Comparison of ENCODE assay signal across 32 cellular contexts in the genomic region with DNA sequence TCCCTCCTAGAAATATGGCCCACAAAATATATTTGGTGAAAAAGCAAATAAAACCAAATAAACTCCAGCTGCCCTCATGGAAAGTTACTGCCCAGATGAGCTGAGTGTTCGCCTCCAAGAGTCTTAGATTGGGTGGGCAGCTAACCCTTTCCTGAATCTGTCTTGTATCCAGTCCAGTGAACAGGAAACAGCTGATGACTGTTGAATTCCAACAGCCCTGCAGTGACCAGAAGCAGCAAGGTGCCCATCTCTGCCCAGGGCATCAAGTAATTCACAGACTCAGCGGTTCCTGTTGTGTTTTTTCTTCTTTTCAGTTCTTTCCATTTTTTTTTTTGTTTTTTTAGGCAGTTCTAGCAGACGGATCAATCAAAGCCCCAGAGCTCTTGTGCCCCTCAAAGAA.
"Had no signal": no experiment of that assay in that cellular context is flagged by ENCODE, and none has a peak within 500 bp of the region (broad histone marks: within the 10 kb centered on the region; RNA-seq: fewer than 3 reads in every experiment).

No MANE protein-coding gene starts in this region.

- H3K9me3 ChIP-seq: adrenal gland, body of pancreas had no signal

- H3K36me3 ChIP-seq: adrenal gland, esophagus muscularis mucosa, gastroesophageal sphincter had no signal

- H3K4me1 Mint-ChIP-seq: activated CD4-positive, alpha-beta T cell treated with anti-CD3 and anti-CD28 coated beads, Interleukin-2, amount 10 ng/mL, durations not matched to agents 7 days and 5 days; activated naive CD4-positive, alpha-beta T cell treated with anti-CD3 and anti-CD28 coated beads, Interleukin-2, amount 50 U/mL, for 24 hours; activated naive CD8-positive, alpha-beta T cell treated with anti-CD3 and anti-CD28 coated beads for 36 hours; activated naive CD8-positive, alpha-beta T cell treated with anti-CD3 and anti-CD28 coated beads, Interleukin-2, amount 50 U/mL, for 24 hours; endodermal cell had no signal

- H3K4me3 Mint-ChIP-seq: activated CD4-positive, alpha-beta T cell treated with anti-CD3 and anti-CD28 coated beads, Interleukin-2, amount 10 ng/mL, durations not matched to agents 7 days and 5 days; activated CD8-positive, alpha-beta T cell treated with anti-CD3 and anti-CD28 coated beads for 36 hours; activated naive CD4-positive, alpha-beta T cell treated with anti-CD3 and anti-CD28 coated beads for 36 hours; activated naive CD4-positive, alpha-beta T cell treated with anti-CD3 and anti-CD28 coated beads, Interleukin-2, amount 50 U/mL, for 24 hours; activated naive CD8-positive, alpha-beta T cell treated with anti-CD3 and anti-CD28 coated beads for 36 hours; activated naive CD8-positive, alpha-beta T cell treated with anti-CD3 and anti-CD28 coated beads, Interleukin-2, amount 50 U/mL, for 24 hours; activated T-helper 1 cell treated with anti-CD3 and anti-CD28 coated beads, Interleukin-12 subunit alpha, Interleukin-12 subunit beta, Interleukin-2, Interleukin-4 antibody, amounts not matched to agents 30 ng/mL and 10 ng/mL and 1 ng/mL, durations not matched to agents 14 hours and 24 hours and 36 hours; endodermal cell; WTC11 had no signal

- DNase-seq: activated CD4-positive, alpha-beta T cell treated with anti-CD3 and anti-CD28 coated beads for 1 hour; activated CD4-positive, alpha-beta T cell treated with anti-CD3 and anti-CD28 coated beads for 4 hours; activated CD4-positive, alpha-beta T cell treated with anti-CD3 and anti-CD28 coated beads, Interleukin-2, amount 10 ng/mL, durations not matched to agents 7 days and 5 days; activated CD4-positive, alpha-beta T cell treated with anti-CD3 and anti-CD28 coated beads, Interleukin-2, amount 50 U/mL, for 48 hours; activated CD8-positive, alpha-beta memory T cell treated with anti-CD3 and anti-CD28 coated beads for 24 hours; activated CD8-positive, alpha-beta memory T cell treated with anti-CD3 and anti-CD28 coated beads, Interleukin-2, amount 50 U/mL, for 4 hours; activated CD8-positive, alpha-beta T cell treated with anti-CD3 and anti-CD28 coated beads for 36 hours; activated effector memory CD4-positive, alpha-beta T cell treated with anti-CD3 and anti-CD28 coated beads, Interleukin-2, amount 50 U/mL, for 16 hours; activated naive CD4-positive, alpha-beta T cell treated with anti-CD3 and anti-CD28 coated beads for 36 hours; activated naive CD8-positive, alpha-beta T cell treated with anti-CD3 and anti-CD28 coated beads for 36 hours; activated naive CD8-positive, alpha-beta T cell treated with anti-CD3 and anti-CD28 coated beads, Interleukin-2, amount 50 U/mL, for 24 hours; activated T-cell treated with anti-CD3 and anti-CD28 coated beads, Interleukin-2, amount 50 U/mL, for 1 hour; activated T-cell treated with anti-CD3 and anti-CD28 coated beads, Interleukin-2, amount 50 U/mL, for 48 hours; adrenal gland; amygdala; aorta; body of pancreas; caudate nucleus; dorsolateral prefrontal cortex; effector memory CD4-positive, alpha-beta T cell; endodermal cell; erythroblast; foreskin melanocyte; head of caudate nucleus; T-helper 2 cell had no signal

- H3K27me3 ChIP-seq: adrenal gland, body of pancreas, dorsolateral prefrontal cortex, esophagus muscularis mucosa, gastroesophageal sphincter had no signal

- H3K36me3 Mint-ChIP-seq: activated naive CD4-positive, alpha-beta T cell treated with anti-CD3 and anti-CD28 coated beads, Interleukin-2, amount 50 U/mL, for 24 hours; activated naive CD8-positive, alpha-beta T cell treated with anti-CD3 and anti-CD28 coated beads for 36 hours; WTC11 had no signal

- ATAC-seq: activated CD8-positive, alpha-beta T cell treated with anti-CD3 and anti-CD28 coated beads for 36 hours; activated naive CD8-positive, alpha-beta T cell treated with anti-CD3 and anti-CD28 coated beads, Interleukin-2, amount 50 U/mL, for 24 hours; body of pancreas; gastroesophageal sphincter; WTC11 had no signal

- H3K4me3 ChIP-seq: adrenal gland, body of pancreas, dorsolateral prefrontal cortex, esophagus muscularis mucosa, gastroesophageal sphincter had no signal

- H3K27me3 Mint-ChIP-seq: activated CD4-positive, alpha-beta T cell treated with anti-CD3 and anti-CD28 coated beads, Interleukin-2, amount 10 ng/mL, durations not matched to agents 7 days and 5 days; activated CD8-positive, alpha-beta T cell treated with anti-CD3 and anti-CD28 coated beads for 36 hours; activated naive CD4-positive, alpha-beta T cell treated with anti-CD3 and anti-CD28 coated beads, Interleukin-2, amount 50 U/mL, for 24 hours; activated naive CD8-positive, alpha-beta T cell treated with anti-CD3 and anti-CD28 coated beads for 36 hours; activated naive CD8-positive, alpha-beta T cell treated with anti-CD3 and anti-CD28 coated beads, Interleukin-2, amount 50 U/mL, for 24 hours had no signal

- H3K27ac ChIP-seq: adrenal gland, body of pancreas, dorsolateral prefrontal cortex, esophagus muscularis mucosa, gastroesophageal sphincter had no signal

- H3K4me1 ChIP-seq: adrenal gland, body of pancreas, gastroesophageal sphincter had no signal

- H3K9me3 Mint-ChIP-seq: activated CD4-positive, alpha-beta T cell treated with anti-CD3 and anti-CD28 coated beads, Interleukin-2, amount 10 ng/mL, durations not matched to agents 7 days and 5 days; activated CD8-positive, alpha-beta T cell treated with anti-CD3 and anti-CD28 coated beads for 36 hours; activated naive CD4-positive, alpha-beta T cell treated with anti-CD3 and anti-CD28 coated beads, Interleukin-2, amount 50 U/mL, for 24 hours; activated naive CD8-positive, alpha-beta T cell treated with anti-CD3 and anti-CD28 coated beads for 36 hours; activated T-helper 1 cell treated with anti-CD3 and anti-CD28 coated beads, Interleukin-12 subunit alpha, Interleukin-12 subunit beta, Interleukin-2, Interleukin-4 antibody, amounts not matched to agents 30 ng/mL and 10 ng/mL and 1 ng/mL, durations not matched to agents 14 hours and 24 hours and 36 hours; activated T-helper 2 cell treated with anti-CD3 and anti-CD28 coated beads, Interferon-gamma antibody, Interleukin-2, Interleukin-4, amounts not matched to agents 10 μg/mL and 5 μg/mL and 100 μg/mL, durations not matched to agents 14 hours and 24 hours and 36 hours had no signal

- H3K27ac Mint-ChIP-seq: activated CD4-positive, alpha-beta T cell treated with anti-CD3 and anti-CD28 coated beads, Interleukin-2, amount 10 ng/mL, durations not matched to agents 7 days and 5 days; activated CD8-positive, alpha-beta T cell treated with anti-CD3 and anti-CD28 coated beads for 36 hours; activated naive CD4-positive, alpha-beta T cell treated with anti-CD3 and anti-CD28 coated beads for 36 hours; activated naive CD4-positive, alpha-beta T cell treated with anti-CD3 and anti-CD28 coated beads, Interleukin-2, amount 50 U/mL, for 24 hours; activated naive CD8-positive, alpha-beta T cell treated with anti-CD3 and anti-CD28 coated beads for 36 hours; activated naive CD8-positive, alpha-beta T cell treated with anti-CD3 and anti-CD28 coated beads, Interleukin-2, amount 50 U/mL, for 24 hours; activated T-helper 1 cell treated with anti-CD3 and anti-CD28 coated beads, Interleukin-12 subunit alpha, Interleukin-12 subunit beta, Interleukin-2, Interleukin-4 antibody, amounts not matched to agents 30 ng/mL and 10 ng/mL and 1 ng/mL, durations not matched to agents 14 hours and 24 hours and 36 hours; activated T-helper 2 cell treated with anti-CD3 and anti-CD28 coated beads, Interferon-gamma antibody, Interleukin-2, Interleukin-4, amounts not matched to agents 10 μg/mL and 5 μg/mL and 100 μg/mL, durations not matched to agents 14 hours and 24 hours and 36 hours; endodermal cell; WTC11 had no signal

- FAIRE-seq: colon had no signal
